Comparison of ENCODE assay signal across 10 cellular contexts in genomic region chr22:20979940-20980453, GRCh38. TPM values are rescaled to one million over a fixed set of nuclear protein-coding genes. Genes with fewer than 3 reads are reported as not detected.
DNase-seq lines count a peak whose midpoint lies in the region; ATAC-seq and TF ChIP-seq lines count a peak whose summit lies in the region.
"Had no signal": no experiment of that assay in that cellular context is flagged by ENCODE, and none has a peak within 500 bp of the region (broad histone marks: within the 10 kb centered on the region; RNA-seq: fewer than 3 reads in every experiment).

No MANE protein-coding gene starts in this region.

- H3K27ac ChIP-seq in HEK293 (ENCODE audit: extremely low read depth, low read depth, low read length) = no peak overlapping the region

- CTCF ChIA-PET in HEK293 (lab: Yijun Ruan, JAX) = interaction anchor here (0.6 kb wide), 1 partner anchor 70 kb away, joined by 5 read pairs; no protein-coding TSS in a partner anchor

- no peaks in the 10 kb centered on the region for H3K9me3 Mint-ChIP-seq in immature natural killer cell

- no peaks in the 10 kb centered on the region for H3K9me3 ChIP-seq in HEK293 (ENCODE audit: control insufficient read depth, insufficient read depth, low read depth, low read length)

- H3K4me3 ChIP-seq in HEK293 (ENCODE audit: low read depth, low read length) (no peak overlapping the region), astrocyte of the spinal cord (ENCODE audit: low read depth, low read length) (peak overlapping the region; percentile 14), skeletal muscle cell (ENCODE audit: low read depth, low read length) (peak overlapping the region; percentile 21)
- H3K4me3 ChIP-seq: mucosa of descending colon had no signal

- H3K4me1 ChIP-seq in HEK293 (ENCODE audit: control insufficient read depth, insufficient read depth, low read length) = no peaks in the 10 kb centered on the region

- no peaks in the 10 kb centered on the region for H3K36me3 Mint-ChIP-seq in immature natural killer cell

- POLR2A ChIA-PET in HEK293 (lab: Yijun Ruan, JAX) = interaction anchor here (0.8 to 3.7 kb wide), 2 partner anchors 8 to 21 kb away, joined by 3 to 80 read pairs; partner anchors contain the start of gene THAP7

- ATAC-seq in HG03280 (IDR thresholded peaks at IDR 0.05; ENCODE audit: unreplicated experiment) = no peak

- in situ Hi-C loops in astrocyte of the spinal cord (cut with HindIII; ENCODE audit: low sequenced_read_pairs) = no loop called here

- peak overlapping the region; percentile 44 to 73 (median 46) for H3K4me3 Mint-ChIP-seq in immature natural killer cell

- TF ChIP-seq CTCF in HEK293 (tag by site-specific recombination; IDR thresholded peaks at IDR 0.05) = no peak
- no peak for TF ChIP-seq CTCF in astrocyte of the spinal cord (IDR thresholded peaks at IDR 0.05; ENCODE audit: low read depth, low read length)

- peaks cover 0 to 15% of the 10 kb centered on the region in 2 experiments; a peak in 1 of 3 replicates for H3K36me3 ChIP-seq in HEK293 (ENCODE audit: control insufficient read depth in 2 of 2, insufficient read depth in 1 of 2, low read length in 2 of 2)

- H3K27ac Mint-ChIP-seq in immature natural killer cell = peak overlapping the region in 4 of 6 donors; percentile 7 to 84 (median 62)

- no peak for DNase-seq in astrocyte of the spinal cord (ENCODE audit: low read depth, low spot score)
- no peak for DNase-seq in immature natural killer cell
- no peak for DNase-seq in skeletal muscle cell (ENCODE audit: low read depth)
- no peak for DNase-seq in HT-29 (ENCODE audit: low spot score)
- no peak for DNase-seq in T1000 (lab: John Stamatoyannopoulos, UW)
- DNase-seq in NCI-H510A (lab: John Stamatoyannopoulos, UW) = no peak
- DNase-seq: NCI-H1105 treated with DMSO at 0.1 percent for 48 hours had no signal

- peaks cover 33 to 35% of the 10 kb centered on the region in 2 donors for H3K4me1 Mint-ChIP-seq in immature natural killer cell

- H3K27me3 Mint-ChIP-seq in immature natural killer cell (ENCODE audit: low read depth in 3 of 3) = peaks cover 0 to 12% (median 0%) of the 10 kb centered on the region in 3 donors

TF ChIP-seq in HEK293, 187 proteins besides CTCF, POLR2A, EP300 and RAD21 (continues in another document):
- TF ChIP-seq ZNF112 (tag by site-specific recombination; IDR thresholded peaks at IDR 0.05) (no peak), ZBTB10 (tag by site-specific recombination; IDR thresholded peaks at IDR 0.05) (no peak), TSHZ1 (tag by site-specific recombination; IDR thresholded peaks at IDR 0.05; ENCODE audit: borderline replicate concordance) (no peak), ZNF501 (tag by site-specific recombination; IDR thresholded peaks at IDR 0.05) (no peak), ZNF529 (tag by site-specific recombination; IDR thresholded peaks at IDR 0.05; ENCODE audit: insufficient replicate concordance) (no peak), KLF8 (tag by site-specific recombination; IDR thresholded peaks at IDR 0.05) (no peak), ZBTB17 (tag by site-specific recombination; IDR thresholded peaks at IDR 0.05) (no peak), SP7 (tag by site-specific recombination; IDR thresholded peaks at IDR 0.05) (no peak), ZNF426 (tag by site-specific recombination; IDR thresholded peaks at IDR 0.05) (no peak), ZNF548 (tag by site-specific recombination; IDR thresholded peaks at IDR 0.05) (no peak), ZFHX2 (tag by site-specific recombination; conservative IDR thresholded peaks at IDR 0.05) (peak; percentile 81), GLIS2 (tag by site-specific recombination; IDR thresholded peaks at IDR 0.05) (no peak), REST (tag by site-specific recombination; IDR thresholded peaks at IDR 0.05) (no peak), EGR2 (tag by site-specific recombination; IDR thresholded peaks at IDR 0.05; ENCODE audit: low read depth) (peak; percentile 91), BCL11B (tag by site-specific recombination; IDR thresholded peaks at IDR 0.05; ENCODE audit: low read depth) (peak; percentile 46; the same call in 1 of the 2 replicates), ZNF292 (tag by site-specific recombination; IDR thresholded peaks at IDR 0.05; ENCODE audit: borderline replicate concordance, low read depth) (no peak)

RNA-seq across cellular contexts. Expression of gene LZTR1, which starts 2.1 kb away (rescaled TPM):
- polyA plus RNA-seq in immature natural killer cell = 10 to 100 TPM in 2 of 3 donors, 1 to 10 TPM in 1; 8.1 to 18.4 (median 11.1) TPM
- 27.5 and 35.1 TPM in 2 replicates for total RNA-seq in HT-29 (2014; rRNA removed; shearing (Covaris generic))

RNA-seq across cellular contexts. Expression of gene AIFM3, which starts 12.9 kb away (rescaled TPM):
- polyA plus RNA-seq in immature natural killer cell = 1 to 10 TPM in 1 of 3 donors, under 1 TPM in 1, not detected in 1; 0.30 to 1.4 TPM
- total RNA-seq in HT-29 (2014; rRNA removed; shearing (Covaris generic)) = 30.9 and 41.7 TPM in 2 replicates

RNA-seq across cellular contexts. Expression of gene THAP7, which starts 21.9 kb away (rescaled TPM):
- polyA plus RNA-seq in immature natural killer cell = 10 to 100 TPM; 28.9 to 41.4 (median 32.9) TPM
- total RNA-seq in HT-29 (2014; rRNA removed; shearing (Covaris generic)) = 60.1 and 75.4 TPM in 2 replicates

RNA-seq across cellular contexts. Expression of gene P2RX6, which starts 35.0 kb away (rescaled TPM):
- polyA plus RNA-seq in immature natural killer cell = not detected
- 1.0 and 1.5 TPM in 2 replicates for total RNA-seq in HT-29 (2014; rRNA removed; shearing (Covaris generic))

RNA-seq across cellular contexts. Expression of gene SLC7A4, which starts 52.4 kb away (rescaled TPM):
- polyA plus RNA-seq in immature natural killer cell = not detected
- not detected in 2 replicates for total RNA-seq in HT-29 (2014; rRNA removed; shearing (Covaris generic))
